Comparison of ENCODE assay signal across 12 cellular contexts in the genomic region with DNA sequence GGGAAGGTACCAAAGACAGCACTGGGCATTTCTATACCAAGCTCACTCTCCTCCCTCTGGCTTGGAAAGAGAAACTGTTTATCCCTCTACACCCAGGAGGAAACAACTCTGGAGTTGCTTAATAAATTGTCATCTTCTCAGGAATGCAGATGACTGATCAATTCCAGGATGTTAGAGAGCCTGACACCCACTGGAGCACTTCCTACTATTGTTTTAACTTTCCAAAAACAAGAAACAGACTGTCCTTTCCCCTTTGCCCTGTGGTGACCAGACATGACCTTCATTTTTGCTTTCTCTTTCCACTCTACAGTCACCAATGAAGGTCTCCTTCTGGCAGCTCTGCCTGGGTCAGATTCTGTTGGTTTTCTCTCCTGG.
DNase-seq lines count a peak whose midpoint lies in the region; ATAC-seq lines count a peak whose summit lies in the region.
"Had no signal": no experiment of that assay in that cellular context is flagged by ENCODE, and none has a peak within 500 bp of the region (broad histone marks: within the 10 kb centered on the region; RNA-seq: fewer than 3 reads in every experiment).

No MANE protein-coding gene starts in this region.

- ATAC-seq in stimulated activated memory B cell treated with anti-CD40 and anti-IgM and Interleukin-4, amounts not matched to agents 10 μg/mL and 1 μg/mL and 100 μg/mL, for 72 hours = peak; percentile 54
- ATAC-seq: HCT116 had no signal

- no peaks in the 10 kb centered on the region for H3K27me3 Mint-ChIP-seq in activated naive CD8-positive, alpha-beta T cell
- H3K27me3 Mint-ChIP-seq in stimulated activated memory B cell treated with anti-CD40 and anti-IgM and Interleukin-4, amounts not matched to agents 10 μg/mL and 1 μg/mL and 100 μg/mL, for 72 hours = peaks cover 24% of the 10 kb centered on the region

- H3K27ac Mint-ChIP-seq in activated naive CD8-positive, alpha-beta T cell = peak overlapping the region; percentile 85
- no peak overlapping the region for H3K27ac Mint-ChIP-seq in stimulated activated memory B cell treated with anti-CD40 and anti-IgM and Interleukin-4, amounts not matched to agents 10 μg/mL and 1 μg/mL and 100 μg/mL, for 72 hours
- H3K27ac Mint-ChIP-seq: activated B cell treated with CpG ODN at 0.5 μM for 24 hours had no signal

- H3K4me3 Mint-ChIP-seq in activated naive CD8-positive, alpha-beta T cell = no peak overlapping the region
- H3K4me3 Mint-ChIP-seq in stimulated activated memory B cell treated with anti-CD40 and anti-IgM and Interleukin-4, amounts not matched to agents 10 μg/mL and 1 μg/mL and 100 μg/mL, for 72 hours = no peak overlapping the region
- H3K4me3 Mint-ChIP-seq: activated B cell treated with CpG ODN at 0.5 μM for 24 hours had no signal

- peaks cover 17% of the 10 kb centered on the region for H3K36me3 Mint-ChIP-seq in activated naive CD8-positive, alpha-beta T cell
- no peaks in the 10 kb centered on the region for H3K36me3 Mint-ChIP-seq in stimulated activated memory B cell treated with anti-CD40 and anti-IgM and Interleukin-4, amounts not matched to agents 10 μg/mL and 1 μg/mL and 100 μg/mL, for 72 hours

- peaks cover 13% of the 10 kb centered on the region for H3K9me3 Mint-ChIP-seq in activated naive CD8-positive, alpha-beta T cell (ENCODE audit: low read depth)
- peaks cover 3% of the 10 kb centered on the region for H3K9me3 Mint-ChIP-seq in stimulated activated memory B cell treated with anti-CD40 and anti-IgM and Interleukin-4, amounts not matched to agents 10 μg/mL and 1 μg/mL and 100 μg/mL, for 72 hours

- H3K4me1 Mint-ChIP-seq in activated naive CD8-positive, alpha-beta T cell (ENCODE audit: low read depth) = peaks cover 57% of the 10 kb centered on the region
- H3K4me1 Mint-ChIP-seq in stimulated activated memory B cell treated with anti-CD40 and anti-IgM and Interleukin-4, amounts not matched to agents 10 μg/mL and 1 μg/mL and 100 μg/mL, for 72 hours = peaks cover 11% of the 10 kb centered on the region
- H3K4me1 Mint-ChIP-seq: activated B cell treated with CpG ODN at 0.5 μM for 24 hours had no signal

- peak; percentile 38 for DNase-seq in SKM-1 treated with dmso at 0.1 percent for 144 hours (lab: John Stamatoyannopoulos, UW; ENCODE audit: unreplicated experiment)
- DNase-seq in SKM-1 (lab: John Stamatoyannopoulos, UW; ENCODE audit: unreplicated experiment) = no peak
- DNase-seq in kidney tubule cell (ENCODE audit: low spot score) = peak; percentile 17
- DNase-seq in activated effector memory CD4-positive, alpha-beta T cell treated with Interleukin-2 at 50 U/mL for 16 hours = no peak
- no peak for DNase-seq in GM19240 (ENCODE audit: insufficient read length, low spot score)
- DNase-seq in DMS53 (lab: John Stamatoyannopoulos, UW) = no peak
- DNase-seq: activated B cell treated with CpG ODN at 0.5 μM for 24 hours; NCI-H146; stimulated activated CD4-positive, alpha-beta T cell treated with anti-CD3 and anti-CD28 coated beads, Interleukin-15, amount 100 ng/mL, for 24 hours had no signal

Comparison
In these comparisons a context has a peak if more than half of its experiments do, and no peak if none do; other contexts are left out.
1. DNase-seq: peak in SKM-1 treated with dmso at 0.1 percent for 144 hours (single experiment) and kidney tubule cell (single experiment); none in SKM-1 (single experiment), activated effector memory CD4-positive, alpha-beta T cell treated with Interleukin-2 at 50 U/mL for 16 hours (single experiment), GM19240 (single experiment) and DMS53 (single experiment).